ENCODE assay signal across 27 cellular contexts in the genomic region with DNA sequence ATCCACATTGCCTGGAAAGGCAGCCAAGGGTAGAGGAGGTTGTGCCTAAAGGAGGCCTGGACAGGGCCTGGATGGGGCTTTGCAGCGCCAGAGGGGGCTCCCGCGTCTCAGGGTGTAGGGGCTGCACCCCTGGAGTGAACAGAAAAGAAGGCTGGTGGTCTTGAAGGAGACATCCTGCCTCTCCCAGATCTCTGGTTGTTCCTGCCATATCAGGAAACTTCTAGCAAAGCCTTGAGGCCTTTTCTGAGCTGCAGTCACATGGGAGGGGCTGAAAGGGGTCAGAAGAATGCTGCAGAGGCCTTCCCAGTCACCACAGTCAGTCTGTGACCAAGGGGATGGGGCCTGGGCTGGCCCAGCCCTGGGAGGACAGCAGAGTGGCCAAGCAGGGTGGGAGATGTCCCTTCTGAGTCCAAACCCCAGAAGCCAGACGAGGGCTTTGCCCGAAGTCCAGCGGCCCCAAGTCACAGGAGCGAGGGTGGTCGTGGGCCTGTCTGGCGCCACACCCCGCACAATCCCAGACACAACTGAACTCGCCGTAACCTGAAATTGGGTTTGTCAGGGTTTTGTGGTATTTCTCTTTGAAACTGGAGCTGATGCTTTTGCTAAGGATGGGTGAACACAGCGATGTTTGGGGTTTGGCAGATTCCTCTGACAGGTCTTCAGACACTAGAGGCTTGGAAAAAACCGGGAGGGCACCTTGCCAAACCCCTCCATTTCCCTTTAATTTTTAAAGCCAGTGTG. TPM values are rescaled to one million over a fixed set of nuclear protein-coding genes. Genes with fewer than 3 reads are reported as not detected.
DNase-seq lines count a peak whose midpoint lies in the region; ATAC-seq and TF ChIP-seq lines count a peak whose summit lies in the region.
"Had no signal": no experiment of that assay in that cellular context is flagged by ENCODE, and none has a peak within 500 bp of the region (broad histone marks: within the 10 kb centered on the region; RNA-seq: fewer than 3 reads in every experiment).

No MANE protein-coding gene starts in this region.

- H3K36me3 Mint-ChIP-seq in H9 (ENCODE audit: insufficient read depth in 1 of 3, low read depth in 3 of 3): no peaks in the 10 kb centered on the region
- H3K36me3 Mint-ChIP-seq in stimulated activated memory B cell treated with anti-CD40 and anti-IgM and Interleukin-4, amounts not matched to agents 10 μg/mL and 1 μg/mL and 100 μg/mL, for 72 hours: no peaks in the 10 kb centered on the region
- H3K36me3 Mint-ChIP-seq: activated naive CD4-positive, alpha-beta T cell treated with anti-CD3 and anti-CD28 coated beads, Interleukin-2, amount 50 U/mL, for 24 hours had no signal

- no peaks in the 10 kb centered on the region for H3K27me3 ChIP-seq in H9 (ENCODE audit: insufficient read depth, low read length)
- H3K27me3 ChIP-seq: colonic mucosa had no signal

- H3K9me3 Mint-ChIP-seq in H9: no peaks in the 10 kb centered on the region
- H3K9me3 Mint-ChIP-seq in stimulated activated memory B cell treated with anti-CD40 and anti-IgM and Interleukin-4, amounts not matched to agents 10 μg/mL and 1 μg/mL and 100 μg/mL, for 72 hours: no peaks in the 10 kb centered on the region
- H3K9me3 Mint-ChIP-seq: activated B cell treated with CpG ODN at 0.5 μM for 24 hours; activated naive CD4-positive, alpha-beta T cell treated with anti-CD3 and anti-CD28 coated beads, Interleukin-2, amount 50 U/mL, for 24 hours; CD4-positive, alpha-beta T cell had no signal

- H3K9me3 ChIP-seq in H9 (ENCODE audit: control insufficient read depth, low read depth, low read length): no peaks in the 10 kb centered on the region
- H3K9me3 ChIP-seq: colonic mucosa, heart right ventricle had no signal

- no peak overlapping the region for H2BK20ac ChIP-seq in H9 (ENCODE audit: low read depth, low read length, poor library complexity, severe bottlenecking)

- no peak overlapping the region for H3K9ac ChIP-seq in H9 (ENCODE audit: extremely low read depth, insufficient read length, low read length)

- H3K4me1 ChIP-seq in H9 (ENCODE audit: insufficient read depth, low read length): no peaks in the 10 kb centered on the region
- H3K4me1 ChIP-seq: colonic mucosa, heart right ventricle had no signal

- H3K27ac Mint-ChIP-seq in H9: peak overlapping the region in 1 of 3 experiments; percentile 55; a peak in 1 of 7 replicates
- no peak overlapping the region for H3K27ac Mint-ChIP-seq in stimulated activated memory B cell treated with anti-CD40 and anti-IgM and Interleukin-4, amounts not matched to agents 10 μg/mL and 1 μg/mL and 100 μg/mL, for 72 hours
- H3K27ac Mint-ChIP-seq: activated B cell treated with CpG ODN at 0.5 μM for 24 hours; activated naive CD4-positive, alpha-beta T cell treated with anti-CD3 and anti-CD28 coated beads, Interleukin-2, amount 50 U/mL, for 24 hours; CD4-positive, alpha-beta T cell had no signal

- H3K4me3 Mint-ChIP-seq in H9: no peak overlapping the region
- no peak overlapping the region for H3K4me3 Mint-ChIP-seq in stimulated activated memory B cell treated with anti-CD40 and anti-IgM and Interleukin-4, amounts not matched to agents 10 μg/mL and 1 μg/mL and 100 μg/mL, for 72 hours
- H3K4me3 Mint-ChIP-seq: activated B cell treated with CpG ODN at 0.5 μM for 24 hours; activated naive CD4-positive, alpha-beta T cell treated with anti-CD3 and anti-CD28 coated beads, Interleukin-2, amount 50 U/mL, for 24 hours; CD4-positive, alpha-beta T cell had no signal

- H3T11ph ChIP-seq in H9 (ENCODE audit: low read length): no peak overlapping the region

- no peak overlapping the region for H3K4ac ChIP-seq in H9 (ENCODE audit: low read depth, low read length)

- H3K27ac ChIP-seq in H9 (ENCODE audit: insufficient read length, low read depth, low read length): no peak overlapping the region
- H3K27ac ChIP-seq: colonic mucosa, heart right ventricle had no signal

- no peak overlapping the region for H4K5ac ChIP-seq in H9 (ENCODE audit: insufficient read length, low read depth, low read length)

- no peak overlapping the region for H3K56ac ChIP-seq in H9 (ENCODE audit: insufficient read length, low read depth, low read length)

- H4K20me1 ChIP-seq in H9 (ENCODE audit: control insufficient read depth, insufficient read depth, insufficient read length): no peaks in the 10 kb centered on the region

- no peak overlapping the region for H3K23ac ChIP-seq in H9 (ENCODE audit: insufficient read length, low read depth, low read length)

- peak; percentile 37 for ATAC-seq in stimulated activated memory B cell treated with anti-CD40 and anti-IgM and Interleukin-4, amounts not matched to agents 10 μg/mL and 1 μg/mL and 100 μg/mL, for 72 hours
- ATAC-seq in HG03457 (IDR thresholded peaks at IDR 0.05; ENCODE audit: unreplicated experiment): no peak
- ATAC-seq: HCT116, heart right ventricle, left cardiac atrium had no signal

- no peak overlapping the region for H3K4me2 ChIP-seq in H9 (ENCODE audit: insufficient read depth, insufficient read length, low read length)
- H3K4me2 ChIP-seq: smooth muscle cell had no signal

- H3K79me2 ChIP-seq in H9 (ENCODE audit: insufficient read depth, low read length): no peaks in the 10 kb centered on the region

- H4K91ac ChIP-seq in H9 (ENCODE audit: insufficient read length, low read depth, low read length): no peak overlapping the region

- no peak overlapping the region for H2BK5ac ChIP-seq in H9 (ENCODE audit: insufficient read length, low read length)

- no peak overlapping the region for H3K18ac ChIP-seq in H9 (ENCODE audit: insufficient read length, low read depth, low read length)

- no CpG with 5 or more reads among the region's 14 CpGs for WGBS in H9 (ENCODE audit: extremely low coverage, insufficient read length, low lambda C conversion rate)

- H2BK15ac ChIP-seq in H9 (ENCODE audit: low read depth, low read length): no peak overlapping the region

- no peak for TF ChIP-seq CTCF in H9 (conservative IDR thresholded peaks at IDR 0.05)

- H2BK12ac ChIP-seq in H9 (ENCODE audit: insufficient read length, low read depth, low read length): no peak overlapping the region

- H2BK120ac ChIP-seq in H9 (ENCODE audit: low read depth, low read length, poor library complexity, severe bottlenecking): no peak overlapping the region

- H3K23me2 ChIP-seq in H9 (ENCODE audit: insufficient read length, low read depth, low read length, poor library complexity, severe bottlenecking): no peaks in the 10 kb centered on the region

- H3K14ac ChIP-seq in H9 (ENCODE audit: insufficient read depth, low read length): no peak overlapping the region

- peaks cover 24% of the 10 kb centered on the region for H3K27me3 Mint-ChIP-seq in H9 (ENCODE audit: low read depth)
- no peaks in the 10 kb centered on the region for H3K27me3 Mint-ChIP-seq in stimulated activated memory B cell treated with anti-CD40 and anti-IgM and Interleukin-4, amounts not matched to agents 10 μg/mL and 1 μg/mL and 100 μg/mL, for 72 hours

- H2AFZ ChIP-seq in H9 (ENCODE audit: low read length): no peak overlapping the region

- H3K4me1 Mint-ChIP-seq in H9: no peaks in the 10 kb centered on the region
- no peaks in the 10 kb centered on the region for H3K4me1 Mint-ChIP-seq in stimulated activated memory B cell treated with anti-CD40 and anti-IgM and Interleukin-4, amounts not matched to agents 10 μg/mL and 1 μg/mL and 100 μg/mL, for 72 hours
- H3K4me1 Mint-ChIP-seq: activated B cell treated with CpG ODN at 0.5 μM for 24 hours; activated naive CD4-positive, alpha-beta T cell treated with anti-CD3 and anti-CD28 coated beads, Interleukin-2, amount 50 U/mL, for 24 hours had no signal

- no peak overlapping the region for H4K8ac ChIP-seq in H9 (replicated peaks; ENCODE audit: insufficient read length, low read depth, low read length)

- no peaks in the 10 kb centered on the region for H3K79me1 ChIP-seq in H9 (ENCODE audit: insufficient read depth, low read depth, low read length, poor library complexity, severe bottlenecking)

- DNase-seq in H9: peak; percentile 2
- DNase-seq in SW480 (ENCODE audit: low spot score): peak; percentile 18
- peak; percentile 93 for DNase-seq in left kidney (ENCODE audit: low read depth, low spot score)
- no peak for DNase-seq in NOMO-1 treated with dmso at 0.1 percent for 144 hours (lab: John Stamatoyannopoulos, UW; ENCODE audit: unreplicated experiment)
- no peak for DNase-seq in T-helper 2 cell
- DNase-seq: activated B cell treated with CpG ODN at 0.5 μM for 24 hours; activated CD4-positive, alpha-beta T cell treated with anti-CD3 and anti-CD28 coated beads, Interleukin-2, amount 50 U/mL, for 48 hours; activated CD8-positive, alpha-beta memory T cell treated with anti-CD3 and anti-CD28 coated beads, Interleukin-2, amount 50 U/mL, for 4 hours; colonic mucosa; effector memory CD4-positive, alpha-beta T cell; foreskin fibroblast; heart right ventricle; Kasumi-1; left cardiac atrium; mesendoderm; NCI-H510A; occipital lobe; SHP77 treated with DMSO at 0.1 percent for 48 hours; stimulated activated CD4-positive, alpha-beta T cell treated with anti-CD3 and anti-CD28 coated beads, Interleukin-2, amount 100 ng/mL, for 24 hours; T1000; trophoblast cell had no signal

- H2AK5ac ChIP-seq in H9 (ENCODE audit: insufficient read length, low read length): no peak overlapping the region

RNA-seq across cellular contexts. Expression of a gene that starts 29.6 kb away (rescaled TPM):
- not detected in 2 replicates for total RNA-seq in H9 (2021)
- total RNA-seq: activated B cell treated with CpG ODN at 0.5 μM for 24 hours; CD4-positive, alpha-beta T cell; left cardiac atrium; occipital lobe; smooth muscle cell had no signal

Comparison
In these comparisons a context has a peak if more than half of its experiments do, and no peak if none do; other contexts are left out.
1. DNase-seq: peak in H9 (single experiment), SW480 (single experiment) and left kidney (single experiment); none in NOMO-1 treated with dmso at 0.1 percent for 144 hours (single experiment) and T-helper 2 cell (0 of 5).